8 cellular contexts compared by ENCODE assay signal in the genomic region with DNA sequence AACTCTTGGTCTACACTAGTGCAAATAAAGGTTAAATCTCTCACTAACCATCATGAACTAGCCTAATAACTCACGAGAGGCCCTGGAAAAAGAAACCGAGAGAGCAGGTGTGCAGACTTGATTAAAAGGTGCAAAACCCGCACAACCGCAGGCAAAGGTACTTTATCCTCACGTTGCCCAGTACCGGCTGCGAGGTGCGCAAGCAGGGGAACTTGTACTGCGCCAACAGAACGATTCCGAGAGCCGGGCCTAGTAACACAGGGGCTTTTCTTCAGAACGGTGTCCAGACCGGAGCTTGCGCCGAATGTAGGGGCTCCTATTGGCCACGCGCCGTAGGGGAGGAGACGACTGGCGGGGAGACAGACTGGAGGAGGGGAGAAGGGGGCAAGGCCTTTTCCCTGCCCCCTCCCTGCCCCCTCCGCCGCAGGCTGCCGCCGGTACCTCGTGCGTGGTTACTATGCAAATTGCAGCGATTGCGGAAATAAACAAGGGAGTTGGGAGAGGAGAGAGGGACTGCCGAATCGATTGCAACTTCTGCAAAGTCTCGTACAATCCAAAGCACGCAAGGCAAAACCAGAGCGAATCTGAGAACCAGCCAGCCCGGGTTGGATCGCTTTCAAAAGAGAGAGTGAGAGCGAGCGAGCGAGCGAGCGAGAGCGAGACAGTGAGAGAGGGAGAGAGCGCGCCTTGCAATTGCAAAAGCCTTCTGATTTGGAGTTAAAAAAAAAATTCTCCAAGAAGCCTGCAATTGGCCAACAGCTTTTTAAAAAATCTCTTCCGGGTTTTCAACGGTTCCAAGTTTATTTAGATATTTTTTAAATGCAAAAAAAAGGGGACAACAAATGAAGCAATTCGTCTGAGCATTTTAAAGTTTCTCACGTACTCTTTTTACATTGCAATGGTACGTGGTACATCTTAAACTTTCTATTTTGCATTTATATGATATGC. TPM values are rescaled to one million over a fixed set of nuclear protein-coding genes. Genes with fewer than 3 reads are reported as not detected.
A peak's percentile ranks its signal among the peaks of the same experiment; 100 is the strongest.
DNase-seq lines count a peak whose midpoint lies in the region; ATAC-seq and TF ChIP-seq lines count a peak whose summit lies in the region.

No MANE protein-coding gene starts in this region.

- POLR2A ChIA-PET in activated CD4-positive, alpha-beta memory T cell treated with anti-CD3 and anti-CD28 coated beads for 36 hours (lab: Charles Lee) = interaction anchor here (1.0 to 2.3 kb wide), 5 partner anchors 18 to 255 kb away, joined by 3 to 31 read pairs (median 8); no protein-coding TSS in a partner anchor

- H3K27me3 Mint-ChIP-seq in activated CD4-positive, alpha-beta memory T cell treated with anti-CD3 and anti-CD28 coated beads for 36 hours = peaks cover 5% of the 10 kb centered on the region

- intact Hi-C loops in activated CD4-positive, alpha-beta memory T cell treated with anti-CD3 and anti-CD28 coated beads for 36 hours (cut with micrococcal nuclease) = loop anchor here (1.0 to 5.0 kb wide), 5 partner anchors 20 to 1360 kb away; a partner anchor contains a TSS
- intact Hi-C loops in lower lobe of right lung (cut with DNase I) = no loop called here

- no peaks in the 10 kb centered on the region for H3K9me3 ChIP-seq in lower lobe of right lung

- DNase-seq in AG20443 (ENCODE audit: low spot score) (peak; percentile 63), NCI-H526 (lab: John Stamatoyannopoulos, UW) (peak; percentile 96 to 97), ecto neural progenitor cell (ENCODE audit: low spot score) (peak; percentile 93), lower lobe of right lung (peak; percentile 93)
- peak; percentile 86 for DNase-seq in activated CD4-positive, alpha-beta memory T cell treated with anti-CD3 and anti-CD28 coated beads for 36 hours
- DNase-seq in stimulated activated CD4-positive, alpha-beta T cell treated with anti-CD3 and anti-CD28 coated beads, TNF-alpha, amount 100 ng/mL, for 24 hours (ENCODE audit: low read depth in 3 of 3) = peak; percentile 45 to 68 (median 49)

- no peak for TF ChIP-seq CTCF in lower lobe of right lung (IDR thresholded peaks at IDR 0.05)

- CTCF ChIA-PET in activated CD4-positive, alpha-beta memory T cell treated with anti-CD3 and anti-CD28 coated beads for 36 hours (lab: Charles Lee) = interaction anchor here (1.3 to 4.3 kb wide), 4 partner anchors 27 to 377 kb away, joined by 3 to 64 read pairs (median 6); no protein-coding TSS in a partner anchor

- H3K4me1 ChIP-seq in lower lobe of right lung = peaks cover 43% of the 10 kb centered on the region

- no peaks in the 10 kb centered on the region for H3K27me3 ChIP-seq in lower lobe of right lung (ENCODE audit: low read depth)

- peak overlapping the region; percentile 86 for H3K27ac Mint-ChIP-seq in activated CD4-positive, alpha-beta memory T cell treated with anti-CD3 and anti-CD28 coated beads for 36 hours

- H3K9me3 Mint-ChIP-seq in activated CD4-positive, alpha-beta memory T cell treated with anti-CD3 and anti-CD28 coated beads for 36 hours = no peaks in the 10 kb centered on the region

- H3K4me3 Mint-ChIP-seq in activated CD4-positive, alpha-beta memory T cell treated with anti-CD3 and anti-CD28 coated beads for 36 hours = peak overlapping the region; percentile 89

- ATAC-seq in GM19395 (IDR thresholded peaks at IDR 0.05; ENCODE audit: unreplicated experiment) (peak; percentile 86), HG03520 (IDR thresholded peaks at IDR 0.05; ENCODE audit: unreplicated experiment) (peak; percentile 80), lower lobe of right lung (peak; percentile 86 to 94)

- H3K4me3 ChIP-seq in lower lobe of right lung = peak overlapping the region; percentile 58

- peaks cover 44% of the 10 kb centered on the region for H3K4me1 Mint-ChIP-seq in activated CD4-positive, alpha-beta memory T cell treated with anti-CD3 and anti-CD28 coated beads for 36 hours (ENCODE audit: low read depth)

- H3K36me3 ChIP-seq in lower lobe of right lung = no peaks in the 10 kb centered on the region

- H3K36me3 Mint-ChIP-seq in activated CD4-positive, alpha-beta memory T cell treated with anti-CD3 and anti-CD28 coated beads for 36 hours = no peaks in the 10 kb centered on the region

- H3K27ac ChIP-seq in lower lobe of right lung = peak overlapping the region; percentile 84

RNA-seq across cellular contexts. Expression of a gene that starts 5.4 kb away (rescaled TPM):
- total RNA-seq in activated CD4-positive, alpha-beta memory T cell treated with anti-CD3 and anti-CD28 coated beads for 36 hours = 1 to 10 TPM; 5.3 to 7.1 TPM
- total RNA-seq in lower lobe of right lung = 70.0 TPM

Comparison
In these comparisons a context has a peak if more than half of its experiments do, and no peak if none do; other contexts are left out.
1. Peak in every context shown above with its lines: DNase-seq, ATAC-seq, H3K4me3 ChIP-seq and H3K27ac ChIP-seq.